9 cellular contexts compared by ENCODE assay signal in the genomic region with DNA sequence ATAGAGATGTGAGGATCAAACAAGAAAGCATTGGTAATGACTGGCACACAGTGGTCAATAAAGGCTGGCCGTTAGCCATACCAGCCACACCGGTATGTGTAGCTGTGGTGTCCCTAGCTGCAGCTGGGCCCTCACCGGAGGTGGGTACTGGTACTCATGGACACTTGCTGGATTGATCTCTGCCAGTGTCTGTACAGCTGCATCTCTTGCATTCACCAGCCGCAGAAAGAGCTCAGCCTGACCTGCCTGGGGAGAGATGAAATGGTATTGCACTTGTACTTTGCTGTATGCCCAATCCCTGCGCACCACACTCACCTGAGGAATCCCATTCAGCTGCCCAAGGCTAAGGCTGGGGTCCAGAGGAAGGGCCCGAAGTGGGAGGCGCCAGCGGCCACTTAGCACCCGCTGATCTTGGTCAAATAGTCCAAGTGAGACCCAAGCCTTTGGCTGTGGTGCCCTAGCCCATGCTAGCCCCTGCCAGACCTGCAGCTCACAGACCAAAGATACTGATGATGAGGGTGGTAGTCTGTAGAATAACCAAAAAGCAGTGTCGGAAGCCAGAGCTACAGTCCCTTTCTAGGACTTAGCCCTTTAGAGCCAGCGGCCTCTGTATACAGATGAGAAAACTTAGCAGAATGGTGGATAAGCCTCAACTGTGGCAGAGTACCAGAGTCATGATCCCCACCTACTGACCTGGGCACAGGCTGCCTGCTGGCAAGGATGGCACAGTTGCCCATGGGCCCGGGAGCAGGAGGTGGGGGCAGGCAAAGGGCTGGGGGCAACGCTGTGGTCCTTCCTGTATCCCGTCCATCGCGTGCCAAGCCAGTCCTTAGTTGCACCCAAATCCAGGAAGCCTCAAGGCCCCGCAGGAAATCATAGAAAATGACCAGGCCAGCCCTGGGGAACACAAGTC. TPM values are rescaled to one million over a fixed set of nuclear protein-coding genes. Genes with fewer than 3 reads are reported as not detected.
DNase-seq lines count a peak whose midpoint lies in the region; ATAC-seq and TF ChIP-seq lines count a peak whose summit lies in the region.
"Had no signal": no experiment of that assay in that cellular context is flagged by ENCODE, and none has a peak within 500 bp of the region (broad histone marks: within the 10 kb centered on the region; RNA-seq: fewer than 3 reads in every experiment).

No MANE protein-coding gene starts in this region.

- peaks cover 23% of the 10 kb centered on the region for H3K36me3 Mint-ChIP-seq in activated naive CD8-positive, alpha-beta T cell treated with anti-CD3 and anti-CD28 coated beads, Interleukin-2, amount 10 ng/mL, durations not matched to agents 7 days and 5 days

- peak overlapping the region; percentile 64 for H3K27ac Mint-ChIP-seq in activated naive CD8-positive, alpha-beta T cell treated with anti-CD3 and anti-CD28 coated beads, Interleukin-2, amount 10 ng/mL, durations not matched to agents 7 days and 5 days

- WGBS in mammary epithelial cell (ENCODE audit: low coverage, missing lambda C conversion rate) = 88% methylated on average over 16 of the region's 17 CpGs
- 89% methylated on average over 17 of the region's 17 CpGs for WGBS in liver

- CTCF ChIA-PET in mammary epithelial cell (lab: Charles Lee; ENCODE audit: low non-redundant PET) = no interaction called here

- no peak for TF ChIP-seq POLR2A in breast epithelium (IDR thresholded peaks at IDR 0.05)

- intact Hi-C loops in breast epithelium (cut with DNase I; ENCODE audit: low total_unique reads) = no loop called here
- intact Hi-C loops in mammary epithelial cell (cut with micrococcal nuclease) = no loop called here
- intact Hi-C loops in upper lobe of right lung (cut with DNase I) = no loop called here
- intact Hi-C loops in posterior cingulate gyrus (cut with DNase I) = no loop called here

- peak overlapping the region; percentile 65 to 69 for H3K27ac ChIP-seq in breast epithelium
- no peak overlapping the region for H3K27ac ChIP-seq in mammary epithelial cell (ENCODE audit: insufficient read depth, low read depth, low read length)
- no peak overlapping the region for H3K27ac ChIP-seq in liver (ENCODE audit: low read depth in 1 of 2, low read length in 2 of 2)
- H3K27ac ChIP-seq in upper lobe of right lung = peak overlapping the region; percentile 49

- no peak for DNase-seq in breast epithelium (ENCODE audit: low spot score in 2 of 2)
- DNase-seq in mammary epithelial cell = no peak
- DNase-seq in activated naive CD8-positive, alpha-beta T cell treated with anti-CD3 and anti-CD28 coated beads, Interleukin-2, amount 10 ng/mL, durations not matched to agents 7 days and 5 days = no peak
- DNase-seq in upper lobe of right lung = no peak
- DNase-seq in SKM-1 (lab: John Stamatoyannopoulos, UW; ENCODE audit: unreplicated experiment) = no peak
- no peak for DNase-seq in 8988T
- DNase-seq in posterior cingulate gyrus = no peak

- H3K4me2 ChIP-seq in mammary epithelial cell (ENCODE audit: insufficient read depth, low read depth, low read length) = no peak overlapping the region

- no peak for TF ChIP-seq RAD21 in liver (IDR thresholded peaks at IDR 0.05)

- no peak overlapping the region for H3K4me3 Mint-ChIP-seq in activated naive CD8-positive, alpha-beta T cell treated with anti-CD3 and anti-CD28 coated beads, Interleukin-2, amount 10 ng/mL, durations not matched to agents 7 days and 5 days

- POLR2A ChIA-PET in activated naive CD8-positive, alpha-beta T cell treated with anti-CD3 and anti-CD28 coated beads, Interleukin-2, amount 10 ng/mL, durations not matched to agents 7 days and 5 days (lab: Charles Lee) = interaction anchor here (0.5 to 0.6 kb wide), 2 partner anchors 25 to 92 kb away, joined by 3 to 4 read pairs; no protein-coding TSS in a partner anchor

- H3K4me1 Mint-ChIP-seq in activated naive CD8-positive, alpha-beta T cell treated with anti-CD3 and anti-CD28 coated beads, Interleukin-2, amount 10 ng/mL, durations not matched to agents 7 days and 5 days = no peaks in the 10 kb centered on the region

- TF ChIP-seq CTCF in breast epithelium (IDR thresholded peaks at IDR 0.05) (no peak), mammary epithelial cell (conservative IDR thresholded peaks at IDR 0.05 in 1 of 2, IDR thresholded peaks at IDR 0.05 in 1 of 2; ENCODE audit: extremely low read depth in 1 of 2, insufficient read depth in 1 of 2, low read depth in 1 of 2, low read length in 2 of 2) (no peak), liver (IDR thresholded peaks at IDR 0.05; ENCODE audit: low read depth, low read length, missing input control) (no peak), upper lobe of right lung (IDR thresholded peaks at IDR 0.05) (no peak)

- dilution Hi-C loops in mammary epithelial cell (cut with HindIII; ENCODE audit: low sequenced_read_pairs) = no loop called here

- H3K9ac ChIP-seq in mammary epithelial cell (ENCODE audit: insufficient read depth, low read length) (no peak overlapping the region), liver (ENCODE audit: low read depth in 1 of 2, low read length in 2 of 2) (no peak overlapping the region)

- no peak for ATAC-seq in activated naive CD8-positive, alpha-beta T cell treated with anti-CD3 and anti-CD28 coated beads, Interleukin-2, amount 10 ng/mL, durations not matched to agents 7 days and 5 days (ENCODE audit: low read depth)
- ATAC-seq in upper lobe of right lung = peak; percentile 3

- no peaks in the 10 kb centered on the region for H3K9me3 Mint-ChIP-seq in activated naive CD8-positive, alpha-beta T cell treated with anti-CD3 and anti-CD28 coated beads, Interleukin-2, amount 10 ng/mL, durations not matched to agents 7 days and 5 days

- H3K79me2 ChIP-seq in mammary epithelial cell (ENCODE audit: insufficient read depth, low read length) = no peaks in the 10 kb centered on the region

- in situ Hi-C loops in mammary epithelial cell (cut with MboI; ENCODE audit: low sequenced_read_pairs in 2 of 2) = no loop called here

- no peaks in the 10 kb centered on the region for H4K20me1 ChIP-seq in mammary epithelial cell (ENCODE audit: insufficient read depth, low read length)

- H2AFZ ChIP-seq in mammary epithelial cell (ENCODE audit: low read depth, low read length) = no peak overlapping the region

- H3K9me3 ChIP-seq in breast epithelium = no peaks in the 10 kb centered on the region
- H3K9me3 ChIP-seq in mammary epithelial cell (replicated peaks; ENCODE audit: insufficient read depth, low read length) = no peaks in the 10 kb centered on the region
- H3K9me3 ChIP-seq in liver (ENCODE audit: control insufficient read depth in 4 of 4, low read length in 3 of 4) = no peaks in the 10 kb centered on the region
- no peaks in the 10 kb centered on the region for H3K9me3 ChIP-seq in upper lobe of right lung

- no peaks in the 10 kb centered on the region for H3K27me3 Mint-ChIP-seq in activated naive CD8-positive, alpha-beta T cell treated with anti-CD3 and anti-CD28 coated beads, Interleukin-2, amount 10 ng/mL, durations not matched to agents 7 days and 5 days

- H3K27me3 ChIP-seq in breast epithelium (no peaks in the 10 kb centered on the region), mammary epithelial cell (ENCODE audit: insufficient read depth, low read length) (no peaks in the 10 kb centered on the region), liver (ENCODE audit: control insufficient read depth in 4 of 4, insufficient read depth in 4 of 4, low read length in 3 of 4) (no peaks in the 10 kb centered on the region), upper lobe of right lung (no peaks in the 10 kb centered on the region)

- H3K36me3 ChIP-seq in breast epithelium (peaks cover 3% of the 10 kb centered on the region), mammary epithelial cell (ENCODE audit: insufficient read depth, low read length) (peaks cover 21% of the 10 kb centered on the region), liver (ENCODE audit: control insufficient read depth in 4 of 4, insufficient read depth in 3 of 4, low read depth in 1 of 4, low read length in 3 of 4) (peaks cover 5 to 42% (median 31%) of the 10 kb centered on the region in 4 donors), upper lobe of right lung (peaks cover 45% of the 10 kb centered on the region)

- no TSS peak for BruUV-seq in mammary epithelial cell (replicated peaks; lab: Mats Ljungman, UMichigan)

- H3K4me3 ChIP-seq in breast epithelium (no peak overlapping the region), mammary epithelial cell (replicated peaks in 1 of 3; ENCODE audit: insufficient read depth in 1 of 3, low read depth in 2 of 3, low read length in 3 of 3) (no peak overlapping the region), liver (ENCODE audit: low read depth in 1 of 3, low read length in 3 of 3) (no peak overlapping the region), upper lobe of right lung (no peak overlapping the region)
- H3K4me3 ChIP-seq: lung had no signal

- H3K4me1 ChIP-seq in breast epithelium (no peaks in the 10 kb centered on the region), mammary epithelial cell (ENCODE audit: insufficient read depth, low read length) (no peaks in the 10 kb centered on the region), liver (ENCODE audit: control insufficient read depth in 4 of 4, insufficient read depth in 4 of 4, low read length in 3 of 4) (peaks cover 0 to 4% (median under 1%) of the 10 kb centered on the region in 4 donors), upper lobe of right lung (no peaks in the 10 kb centered on the region)

TF ChIP-seq in liver, 16 proteins besides CTCF, POLR2A, EP300 and RAD21:
- TF ChIP-seq NR2F2 (IDR thresholded peaks at IDR 0.05) (peak; percentile 35), HNF4A (conservative IDR thresholded peaks at IDR 0.05) (no peak)

RNA-seq across cellular contexts. Expression of gene CCDC17, which starts 3.0 kb away (rescaled TPM):
- 1 to 10 TPM; 2.3 to 5.7 (median 4.5) TPM for total RNA-seq in breast epithelium
- total RNA-seq in mammary epithelial cell = 1 to 10 TPM; 1.8 to 2.7 TPM
- 0.17 TPM for polyA plus RNA-seq in mammary epithelial cell
- polyA minus RNA-seq in mammary epithelial cell = 2.5 TPM
- 1 to 10 TPM; 4.4 TPM for total RNA-seq in activated naive CD8-positive, alpha-beta T cell treated with anti-CD3 and anti-CD28 coated beads, Interleukin-2, amount 10 ng/mL, durations not matched to agents 7 days and 5 days
- total RNA-seq in liver = 1 to 10 TPM in 1 of 2 donors, under 1 TPM in 1; 0.89 to 6.4 TPM
- polyA plus RNA-seq in liver = under 1 TPM; 0.30 to 0.57 TPM
- 5.0 TPM for total RNA-seq in upper lobe of right lung

RNA-seq across cellular contexts. Expression of gene NASP, which starts 37.0 kb away (rescaled TPM):
- total RNA-seq in breast epithelium = 10 to 100 TPM; 83.4 to 96.7 (median 91.0) TPM
- 10 to 100 TPM; 17.2 to 82.2 TPM for total RNA-seq in mammary epithelial cell
- 84.7 TPM for polyA plus RNA-seq in mammary epithelial cell
- 39.5 TPM for polyA minus RNA-seq in mammary epithelial cell
- 100 to 1,000 TPM; 184 to 188 TPM for total RNA-seq in activated naive CD8-positive, alpha-beta T cell treated with anti-CD3 and anti-CD28 coated beads, Interleukin-2, amount 10 ng/mL, durations not matched to agents 7 days and 5 days
- total RNA-seq in liver = 10 to 100 TPM; 44.4 to 74.9 TPM
- 10 to 100 TPM; 24.9 to 34.9 TPM for polyA plus RNA-seq in liver
- total RNA-seq in upper lobe of right lung = 49.8 TPM

Comparison
In these comparisons a context has a peak if more than half of its experiments do, and no peak if none do; other contexts are left out.
1. H3K27ac ChIP-seq: peak in breast epithelium (2 of 2) and upper lobe of right lung (single experiment); none in mammary epithelial cell (single experiment) and liver (0 of 2).